Comparison of ENCODE assay signal across 2 cellular contexts in genomic region chr11:67252831-67253239, GRCh38.
TF ChIP-seq lines count a peak whose summit lies in the region.

No MANE protein-coding gene starts in this region.

TF ChIP-seq in K562, 482 proteins besides CTCF, POLR2A, EP300 and RAD21:
- TF ChIP-seq YY1 (IDR thresholded peaks at IDR 0.05; ENCODE audit: borderline replicate concordance in 1 of 3, control insufficient read depth in 1 of 3, extremely low read depth in 1 of 3, insufficient read depth in 3 of 3, insufficient read length in 1 of 3, insufficient replicate concordance in 2 of 3, low read depth in 1 of 3, low read length in 2 of 3) (no peak), LCOR (CRISPR knock-in tag; IDR thresholded peaks at IDR 0.05) (no peak), THAP7 (CRISPR knock-in tag; IDR thresholded peaks at IDR 0.05) (no peak), ZNF280A (IDR thresholded peaks at IDR 0.05; ENCODE audit: low read depth, partially characterized antibody) (no peak), CEBPB (tag; IDR thresholded peaks at IDR 0.05) (no peak), ZFX (CRISPR knock-in tag; IDR thresholded peaks at IDR 0.05) (no peak), ZNF134 (CRISPR knock-in tag; conservative IDR thresholded peaks at IDR 0.05) (no peak), TSC22D4 (tag; IDR thresholded peaks at IDR 0.05) (no peak)
TF ChIP-seq in K562: peak in this region for 0.

TF ChIP-seq in HepG2, 621 proteins besides CTCF, POLR2A, EP300 and RAD21:
- TF ChIP-seq STAG1 (CRISPR knock-in tag; IDR thresholded peaks at IDR 0.05), result peak; percentile 57
- TF ChIP-seq CEBPG (CRISPR knock-in tag; IDR thresholded peaks at IDR 0.05), result 0 out of 2 replicates have a peak, but pooled peaks have one; percentile 7
- TF ChIP-seq ZBTB33 (CRISPR knock-in tag; IDR thresholded peaks at IDR 0.05), result peak; percentile 42; the same call in 1 of the 2 replicates
- peak; percentile 30; the same call in 1 of the 2 replicates for TF ChIP-seq SMC3 (IDR thresholded peaks at IDR 0.05; ENCODE audit: low read length)
- no peak for TF ChIP-seq ZSCAN25 (CRISPR knock-in tag; IDR thresholded peaks at IDR 0.05)
- TF ChIP-seq ZNF230 (CRISPR knock-in tag; IDR thresholded peaks at IDR 0.05), result no peak
- no peak for TF ChIP-seq ARID5B (CRISPR knock-in tag; IDR thresholded peaks at IDR 0.05)
- TF ChIP-seq ZNF382 (CRISPR knock-in tag; IDR thresholded peaks at IDR 0.05; ENCODE audit: borderline replicate concordance), result no peak
- TF ChIP-seq RBM22 (optimal IDR thresholded peaks at IDR 0.05; ENCODE audit: low read length), result peak; percentile 33
- TF ChIP-seq HDAC2 (CRISPR knock-in tag; IDR thresholded peaks at IDR 0.05), result peak; percentile 23; the same call in 1 of the 2 replicates
- TF ChIP-seq GLI4 (CRISPR knock-in tag; IDR thresholded peaks at IDR 0.05; ENCODE audit: borderline replicate concordance), result no peak
- TF ChIP-seq XRCC5 (optimal IDR thresholded peaks at IDR 0.05; ENCODE audit: low read length), result peak; percentile 33
- 0 out of 2 replicates have a peak, but pooled peaks have one; percentile 32 for TF ChIP-seq HIC2 (CRISPR knock-in tag; IDR thresholded peaks at IDR 0.05; ENCODE audit: low read depth)
- peak; percentile 62; the same call in 1 of the 2 replicates for TF ChIP-seq ZBTB38 (CRISPR knock-in tag; IDR thresholded peaks at IDR 0.05)
- 0 out of 2 replicates have a peak, but pooled peaks have one; percentile 14 for TF ChIP-seq ZNF143 (CRISPR knock-in tag; IDR thresholded peaks at IDR 0.05)
- TF ChIP-seq ZNF687 (CRISPR knock-in tag; IDR thresholded peaks at IDR 0.05), result 0 out of 2 replicates have a peak, but pooled peaks have one; percentile 26
- no peak for TF ChIP-seq NCOA1 (CRISPR knock-in tag; IDR thresholded peaks at IDR 0.05)
